In genomic region chr10:130135676-130136213, GRCh38 we compare ENCODE assay signal across 8 cellular contexts. TPM values are rescaled to one million over a fixed set of nuclear protein-coding genes. Genes with fewer than 3 reads are reported as not detected.
DNase-seq lines count a peak whose midpoint lies in the region; ATAC-seq, FAIRE-seq and TF ChIP-seq lines count a peak whose summit lies in the region.

No MANE protein-coding gene starts in this region.

- 24 to 28% (median 25%) methylated on average over 11 to 15 of the region's 15 CpGs for WGBS in heart left ventricle, 4 donors

- no peaks in the 10 kb centered on the region for H3K9me3 ChIP-seq in heart left ventricle
- no peaks in the 10 kb centered on the region for H3K9me3 ChIP-seq in SK-N-MC (ENCODE audit: low read depth, low read length)
- no peaks in the 10 kb centered on the region for H3K9me3 ChIP-seq in gastrocnemius medialis

- H3K27ac ChIP-seq in heart left ventricle, result peak overlapping the region; percentile 76 to 94 (median 91)
- no peak overlapping the region for H3K27ac ChIP-seq in SK-N-MC
- H3K27ac ChIP-seq in foreskin keratinocyte, result peak overlapping the region; percentile 33
- peak overlapping the region; percentile 82 to 97 (median 96) for H3K27ac ChIP-seq in gastrocnemius medialis

- DNase-seq in heart left ventricle (no peak), left ventricle myocardium superior (no peak), SK-N-MC (ENCODE audit: low read depth, low spot score) (no peak), foreskin keratinocyte (no peak), gastrocnemius medialis (no peak), H54 (ENCODE audit: insufficient read length, low spot score) (no peak), NCI-H2196 treated with DMSO at 0.1 percent for 48 hours (lab: John Stamatoyannopoulos, UW; ENCODE audit: unreplicated experiment) (no peak), A172 (ENCODE audit: low spot score) (no peak)

- H3K4me1 ChIP-seq in heart left ventricle, result peaks cover 5 to 39% (median 26%) of the 10 kb centered on the region in 12 donors
- H3K4me1 ChIP-seq in foreskin keratinocyte, result peaks cover 17% of the 10 kb centered on the region
- peaks cover 35 to 40% of the 10 kb centered on the region in 2 donors for H3K4me1 ChIP-seq in gastrocnemius medialis

- peak overlapping the region; percentile 67 for H3K9ac ChIP-seq in SK-N-MC (ENCODE audit: insufficient read length)

- intact Hi-C loops in heart left ventricle (cut with DNase I), result loop anchor here in 8 of 10 donors (1.0 to 2.0 kb wide), 4 partner anchors 21 to 25 kb away; partner anchors contain the start of gene C10orf143 (in 7 of the 8)
- intact Hi-C loops in left ventricle myocardium superior (cut with micrococcal nuclease), result loop anchor here (2.0 kb wide), 1 partner anchor 25 kb away; the partner anchor contains the start of gene C10orf143
- intact Hi-C loops in gastrocnemius medialis (cut with DNase I; ENCODE audit: low total_unique reads), result loop anchor here (1.0 kb wide), 1 partner anchor 25 kb away; the partner anchor contains the start of gene C10orf143

- H3K36me3 ChIP-seq in heart left ventricle (no peaks in the 10 kb centered on the region), SK-N-MC (ENCODE audit: insufficient read depth, low read length) (no peaks in the 10 kb centered on the region), gastrocnemius medialis (no peaks in the 10 kb centered on the region)

- ATAC-seq in heart left ventricle (peak in 2 of 4 donors; percentile 7 to 24), left ventricle myocardium superior (no peak), foreskin keratinocyte (peak; percentile 13), gastrocnemius medialis (peak; percentile 9 to 20)

- in situ Hi-C loops in gastrocnemius medialis (cut with MboI; ENCODE audit: low sequenced_read_pairs in 4 of 4), result no loop called here

- TF ChIP-seq CTCF in heart left ventricle (IDR thresholded peaks at IDR 0.05), result no peak
- no peak for TF ChIP-seq CTCF in foreskin keratinocyte (conservative IDR thresholded peaks at IDR 0.05)
- no peak for TF ChIP-seq CTCF in gastrocnemius medialis (IDR thresholded peaks at IDR 0.05 in 4 of 5, conservative IDR thresholded peaks at IDR 0.05 in 1 of 5)

- H3K4me3 ChIP-seq in heart left ventricle (peak overlapping the region; percentile 78 to 100 (median 96)), SK-N-MC (peak overlapping the region; percentile 81), gastrocnemius medialis (peak overlapping the region; percentile 79 to 100 (median 96))

- no peaks in the 10 kb centered on the region for H3K27me3 ChIP-seq in heart left ventricle
- H3K27me3 ChIP-seq in foreskin keratinocyte, result no peaks in the 10 kb centered on the region
- no peaks in the 10 kb centered on the region for H3K27me3 ChIP-seq in gastrocnemius medialis

- FAIRE-seq in H54 (lab: Jason Lieb, UNC), result no peak

- TF ChIP-seq POLR2A in heart left ventricle (IDR thresholded peaks at IDR 0.05) (no peak), gastrocnemius medialis (IDR thresholded peaks at IDR 0.05) (no peak), H54 (IDR thresholded peaks at IDR 0.05; ENCODE audit: low read depth, low read length) (no peak)

RNA-seq across cellular contexts. Expression of gene GLRX3, which starts 0.4 kb away (rescaled TPM):
- total RNA-seq in heart left ventricle, result 100 to 1,000 TPM in 1 of 9 donors, 10 to 100 TPM in 8; 54.0 to 127 (median 66.4) TPM
- polyA plus RNA-seq in heart left ventricle, result 100 to 1,000 TPM in 1 of 2 donors, 10 to 100 TPM in 1; 62.1 to 180 TPM
- total RNA-seq in left ventricle myocardium superior, result 64.8 TPM
- 172 and 175 TPM in 2 replicates for total RNA-seq in foreskin keratinocyte
- 190 and 200 TPM in 2 replicates for polyA plus RNA-seq in foreskin keratinocyte
- total RNA-seq in gastrocnemius medialis, result 10 to 100 TPM; 41.0 to 68.0 (median 50.1) TPM
- total RNA-seq in A172 (2014; rRNA removed; shearing (Covaris generic)), result 158 and 197 TPM in 2 replicates

RNA-seq across cellular contexts. Expression of gene C10orf143, which starts 25.1 kb away (rescaled TPM):
- total RNA-seq in heart left ventricle (1 to 10 TPM in 7 of 9 donors, under 1 TPM in 1, not detected in 1; 0.32 to 3.3 (median 1.6) TPM), left ventricle myocardium superior (1.3 TPM), foreskin keratinocyte (0.65 and 1.1 TPM in 2 replicates), gastrocnemius medialis (1 to 10 TPM in 3 of 4 donors, under 1 TPM in 1; 0.55 to 2.5 (median 1.3) TPM)
- polyA plus RNA-seq in heart left ventricle (1 to 10 TPM; 1.1 to 3.7 TPM), foreskin keratinocyte (1.5 and 2.4 TPM in 2 replicates)
- 0.05 TPM in 2 replicates for total RNA-seq in A172 (2014; rRNA removed; shearing (Covaris generic))
